In the genomic region with DNA sequence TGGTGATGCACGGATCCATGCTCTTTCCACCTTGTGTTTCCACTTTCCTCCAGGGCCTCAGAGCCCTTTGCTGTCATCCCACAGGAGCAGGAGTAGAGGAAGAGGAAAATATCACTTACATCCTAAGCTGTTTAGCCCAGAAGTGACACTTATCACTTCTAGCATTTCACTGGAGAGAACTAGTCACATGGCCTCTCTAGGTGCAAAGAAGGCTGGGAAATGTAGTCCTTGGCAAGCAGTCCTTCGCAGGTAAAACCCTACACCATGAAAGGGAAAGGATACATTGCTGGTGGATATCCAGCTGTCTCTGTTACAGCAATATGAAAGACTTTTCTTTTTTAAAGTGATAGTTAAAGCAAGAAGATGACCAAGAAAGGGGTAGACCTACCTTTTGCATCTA, we compare ENCODE assay signal across 2 cellular contexts.
TF ChIP-seq lines count a peak whose summit lies in the region.

No MANE protein-coding gene starts in this region.

TF ChIP-seq in A549, 52 proteins besides CTCF, POLR2A, EP300 and RAD21 (continued from another document):
- TF ChIP-seq REST (IDR thresholded peaks at IDR 0.05) (no peak), JUNB (IDR thresholded peaks at IDR 0.05) (no peak), PBX3 (IDR thresholded peaks at IDR 0.05) (no peak)
- TF ChIP-seq, protein P1, sequence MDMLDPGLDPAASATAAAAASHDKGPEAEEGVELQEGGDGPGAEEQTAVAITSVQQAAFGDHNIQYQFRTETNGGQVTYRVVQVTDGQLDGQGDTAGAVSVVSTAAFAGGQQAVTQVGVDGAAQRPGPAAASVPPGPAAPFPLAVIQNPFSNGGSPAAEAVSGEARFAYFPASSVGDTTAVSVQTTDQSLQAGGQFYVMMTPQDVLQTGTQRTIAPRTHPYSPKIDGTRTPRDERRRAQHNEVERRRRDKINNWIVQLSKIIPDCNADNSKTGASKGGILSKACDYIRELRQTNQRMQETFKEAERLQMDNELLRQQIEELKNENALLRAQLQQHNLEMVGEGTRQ (IDR thresholded peaks at IDR 0.05), result peak; percentile 54
TF ChIP-seq in A549: peak in this region for 1.

TF ChIP-seq in GM12878, 131 proteins besides CTCF, POLR2A, EP300 and RAD21 (continued from another document):
- no peak for TF ChIP-seq ETV6 (conservative IDR thresholded peaks at IDR 0.05 in 1 of 2, IDR thresholded peaks at IDR 0.05 in 1 of 2; ENCODE audit: borderline replicate concordance in 1 of 2, low read depth in 1 of 2)
- TF ChIP-seq JUND (IDR thresholded peaks at IDR 0.05; ENCODE audit: low read depth, low read length), result no peak
- no peak for TF ChIP-seq CREB1 (IDR thresholded peaks at IDR 0.05; ENCODE audit: low read depth)
- TF ChIP-seq CBFB (IDR thresholded peaks at IDR 0.05; ENCODE audit: low read depth), result no peak
- TF ChIP-seq, protein P2, sequence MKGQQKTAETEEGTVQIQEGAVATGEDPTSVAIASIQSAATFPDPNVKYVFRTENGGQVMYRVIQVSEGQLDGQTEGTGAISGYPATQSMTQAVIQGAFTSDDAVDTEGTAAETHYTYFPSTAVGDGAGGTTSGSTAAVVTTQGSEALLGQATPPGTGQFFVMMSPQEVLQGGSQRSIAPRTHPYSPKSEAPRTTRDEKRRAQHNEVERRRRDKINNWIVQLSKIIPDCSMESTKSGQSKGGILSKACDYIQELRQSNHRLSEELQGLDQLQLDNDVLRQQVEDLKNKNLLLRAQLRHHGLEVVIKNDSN (IDR thresholded peaks at IDR 0.05; ENCODE audit: borderline replicate concordance, extremely low read length, insufficient read depth, low read depth, low read length), result peak; percentile 22
- peak; percentile 46 for TF ChIP-seq SIX5 (IDR thresholded peaks at IDR 0.05; ENCODE audit: low read depth, low read length, severe bottlenecking)
